In the genomic region with DNA sequence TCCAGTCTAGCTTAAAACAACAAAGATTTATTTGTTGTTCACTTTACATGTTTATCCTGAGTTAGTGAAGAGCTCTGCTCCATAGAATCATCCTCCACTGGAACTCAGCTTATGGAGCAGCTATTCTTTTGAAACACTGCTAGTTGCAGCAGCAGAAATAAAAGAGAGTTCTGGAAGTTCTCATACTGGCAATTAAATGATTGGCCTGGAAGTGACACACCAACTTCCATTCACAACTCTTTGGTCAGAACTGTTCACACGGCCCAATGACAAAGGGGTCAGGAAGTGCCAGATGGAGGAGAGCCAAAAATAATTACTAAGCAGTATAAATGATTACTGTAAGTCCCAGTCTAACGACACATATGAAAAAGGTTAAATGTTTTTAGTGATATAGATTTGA, we compare ENCODE assay signal across 9 cellular contexts. TPM values are rescaled to one million over a fixed set of nuclear protein-coding genes. Genes with fewer than 3 reads are reported as not detected.
A peak's percentile ranks its signal among the peaks of the same experiment; 100 is the strongest.
DNase-seq lines count a peak whose midpoint lies in the region; ATAC-seq lines count a peak whose summit lies in the region.
"Had no signal": no experiment of that assay in that cellular context is flagged by ENCODE, and none has a peak within 500 bp of the region (broad histone marks: within the 10 kb centered on the region; RNA-seq: fewer than 3 reads in every experiment).

No MANE protein-coding gene starts in this region.

- H3K4me1 Mint-ChIP-seq in central memory CD8-positive, alpha-beta T cell = peaks cover 70% of the 10 kb centered on the region

- H3K4me2 ChIP-seq in Karpas-422 (ENCODE audit: low read depth, low read length, poor library complexity, severe bottlenecking) (no peak overlapping the region), mesenchymal stem cell (ENCODE audit: low read length, poor library complexity, severe bottlenecking) (no peak overlapping the region)

- H3K4me1 ChIP-seq in Karpas-422 (ENCODE audit: low read length) (peaks cover 42% of the 10 kb centered on the region), mesenchymal stem cell (ENCODE audit: control insufficient read depth, insufficient read depth, low read depth, low read length) (peaks cover 2% of the 10 kb centered on the region)

- no peak overlapping the region for H3K14ac ChIP-seq in mesenchymal stem cell (ENCODE audit: low read length in 2 of 2)

- no peaks in the 10 kb centered on the region for H3K9me3 Mint-ChIP-seq in central memory CD8-positive, alpha-beta T cell

- no peak overlapping the region for H3K23ac ChIP-seq in mesenchymal stem cell (ENCODE audit: low read length in 2 of 2)

- H3K27me3 Mint-ChIP-seq in central memory CD8-positive, alpha-beta T cell = no peaks in the 10 kb centered on the region

- H3K27me3 ChIP-seq in Karpas-422 (ENCODE audit: low read length) (no peaks in the 10 kb centered on the region), mesenchymal stem cell (ENCODE audit: control insufficient read depth in 1 of 2, insufficient read depth in 1 of 2, low read length in 2 of 2) (no peaks in the 10 kb centered on the region)

- H2AK5ac ChIP-seq in mesenchymal stem cell (ENCODE audit: low read length, severe bottlenecking) = no peak overlapping the region

- peak overlapping the region; percentile 75 for H3K27ac Mint-ChIP-seq in central memory CD8-positive, alpha-beta T cell (ENCODE audit: low read depth)

- H3K79me1 ChIP-seq in mesenchymal stem cell (replicated peaks; ENCODE audit: low read length, poor library complexity, severe bottlenecking) = peaks cover 5% of the 10 kb centered on the region

- H3K9me2 ChIP-seq in Karpas-422 (replicated peaks; ENCODE audit: insufficient read depth, low read length) = no peaks in the 10 kb centered on the region

- H4K8ac ChIP-seq in mesenchymal stem cell (ENCODE audit: low read length) = no peak overlapping the region

- H3K4me3 ChIP-seq in Karpas-422 (ENCODE audit: low read length) (no peak overlapping the region), mesenchymal stem cell (ENCODE audit: insufficient read depth in 1 of 2, low read depth in 1 of 2, low read length in 2 of 2) (no peak overlapping the region)

- no CpG with 5 or more reads among the region's 2 CpGs for WGBS in mesenchymal stem cell

- peak overlapping the region; percentile 6 for H3K4me3 Mint-ChIP-seq in central memory CD8-positive, alpha-beta T cell

- no peak overlapping the region for H3K4ac ChIP-seq in mesenchymal stem cell (ENCODE audit: low read depth in 1 of 2, low read length in 2 of 2)

- peaks cover 100% of the 10 kb centered on the region for H3K79me2 ChIP-seq in Karpas-422 (ENCODE audit: low read length)

- no peak overlapping the region for H2BK120ac ChIP-seq in mesenchymal stem cell (ENCODE audit: low read depth, low read length)

- peaks cover 23% of the 10 kb centered on the region for H3K36me3 ChIP-seq in Karpas-422 (ENCODE audit: insufficient read depth, low read length)
- peaks cover 0 to 6% of the 10 kb centered on the region in 2 experiments for H3K36me3 ChIP-seq in mesenchymal stem cell (ENCODE audit: control insufficient read depth in 1 of 2, insufficient read depth in 2 of 2, low read depth in 1 of 2, low read length in 2 of 2)

- H2BK5ac ChIP-seq in mesenchymal stem cell (ENCODE audit: low read depth, low read length, poor library complexity, severe bottlenecking) = no peak overlapping the region

- H4K91ac ChIP-seq in mesenchymal stem cell (ENCODE audit: low read length) = no peak overlapping the region

- H2AFZ ChIP-seq in Karpas-422 (ENCODE audit: low read length) = no peak overlapping the region
- H2AFZ ChIP-seq in mesenchymal stem cell (ENCODE audit: low read depth, low read length) = no peak overlapping the region

- H3K9me3 ChIP-seq in Karpas-422 (ENCODE audit: low read length) (no peaks in the 10 kb centered on the region), mesenchymal stem cell (ENCODE audit: control insufficient read depth, low read length) (no peaks in the 10 kb centered on the region)

- H3K27ac ChIP-seq in Karpas-422 (ENCODE audit: low read length) (peak overlapping the region; percentile 29), mesenchymal stem cell (ENCODE audit: low read length, poor library complexity, severe bottlenecking) (no peak overlapping the region)

- no peak overlapping the region for H2BK12ac ChIP-seq in mesenchymal stem cell (ENCODE audit: low read length in 2 of 2)

- no peak for ATAC-seq in central memory CD8-positive, alpha-beta T cell (replicated peaks; ENCODE audit: extremely low read depth, poor library complexity, severe bottlenecking)
- ATAC-seq in GM21515 (IDR thresholded peaks at IDR 0.05; ENCODE audit: unreplicated experiment) (no peak), HG02970 (IDR thresholded peaks at IDR 0.05; ENCODE audit: low FRiP score, unreplicated experiment) (no peak)

- H4K20me1 ChIP-seq in Karpas-422 (ENCODE audit: insufficient read depth, low read depth, low read length) = peaks cover 21% of the 10 kb centered on the region

- H3K18ac ChIP-seq in mesenchymal stem cell (ENCODE audit: low read depth in 1 of 2, low read length in 2 of 2) = no peak overlapping the region

- H3K9ac ChIP-seq in Karpas-422 (ENCODE audit: low read length) (no peak overlapping the region), mesenchymal stem cell (ENCODE audit: low read length) (peak overlapping the region; percentile 4)

- H3K36me3 Mint-ChIP-seq in central memory CD8-positive, alpha-beta T cell (ENCODE audit: insufficient read depth) = peaks cover 15% of the 10 kb centered on the region

- H2BK15ac ChIP-seq in mesenchymal stem cell (ENCODE audit: low read depth, poor library complexity, severe bottlenecking) = no peak overlapping the region

- DNase-seq in AG20443 (ENCODE audit: low spot score) (peak; percentile 70), Karpas-422 (no peak), mesenchymal stem cell (peak; percentile 90), ecto neural progenitor cell (ENCODE audit: low spot score) (no peak), KG1 (lab: John Stamatoyannopoulos, UW) (no peak)
- DNase-seq in central memory CD8-positive, alpha-beta T cell (ENCODE audit: low spot score in 2 of 2) = no peak
- DNase-seq: activated effector memory CD4-positive, alpha-beta T cell treated with anti-CD3 and anti-CD28 coated beads, Interleukin-2, amount 50 U/mL, for 16 hours had no signal

RNA-seq across cellular contexts. Expression of gene FBXO11, which starts 39.1 kb away (rescaled TPM):
- total RNA-seq in Karpas-422 (2014; rRNA removed; shearing (Covaris generic); ENCODE audit: low replicate concordance) = 63.5 and 104 TPM in 2 replicates
- 31.4 TPM for polyA plus RNA-seq in mesenchymal stem cell (2013, experiment 1 of 2)
- polyA plus RNA-seq in mesenchymal stem cell (2013, experiment 2 of 2) = 33.3 TPM

Comparison
In these comparisons a context has a peak if more than half of its experiments do, and no peak if none do; other contexts are left out.
1. DNase-seq: peak in AG20443 (single experiment) and mesenchymal stem cell (single experiment); none in Karpas-422 (single experiment), central memory CD8-positive, alpha-beta T cell (0 of 2), ecto neural progenitor cell (single experiment) and KG1 (single experiment).